In the genomic region with DNA sequence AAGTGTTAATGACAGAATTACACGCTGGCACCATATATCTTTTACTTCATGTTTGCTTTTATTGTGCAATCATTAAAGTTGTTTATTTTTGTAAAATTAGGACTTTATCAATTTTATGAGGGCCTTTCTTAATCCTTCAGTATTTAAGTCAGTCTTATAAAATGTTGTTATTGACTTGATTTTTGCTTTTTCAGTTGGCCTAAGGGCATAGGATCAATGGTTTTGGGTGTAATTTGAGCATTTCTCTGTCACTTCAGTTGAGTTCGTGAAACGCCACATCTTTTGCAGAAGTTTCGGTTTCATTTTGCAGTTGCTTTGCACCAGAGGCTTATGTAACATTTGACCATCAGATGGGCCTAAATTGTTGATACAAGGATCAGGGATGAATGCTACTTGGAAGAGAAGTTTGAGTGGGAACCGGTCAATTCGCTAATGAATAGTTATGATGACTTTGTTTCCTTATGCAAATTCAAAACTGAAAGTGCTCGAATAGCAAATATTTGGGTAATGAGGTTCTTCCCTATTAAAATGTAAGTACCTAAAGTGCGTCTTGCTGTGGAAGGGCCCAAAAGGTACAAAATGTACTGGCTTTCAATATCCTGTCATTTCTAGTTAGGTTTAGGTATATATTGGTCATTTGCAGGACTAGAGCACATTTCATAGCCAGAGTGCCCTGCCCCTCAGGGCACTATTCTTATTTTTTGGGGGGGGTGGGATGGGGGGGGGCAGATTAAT, we compare ENCODE assay signal across 8 cellular contexts.
DNase-seq lines count a peak whose midpoint lies in the region; ATAC-seq and TF ChIP-seq lines count a peak whose summit lies in the region.

No MANE protein-coding gene starts in this region.

- no peaks in the 10 kb centered on the region for H3K4me1 ChIP-seq in breast epithelium
- no peaks in the 10 kb centered on the region for H3K4me1 ChIP-seq in mammary epithelial cell (ENCODE audit: insufficient read depth, low read length)
- peaks cover 15% of the 10 kb centered on the region for H3K4me1 ChIP-seq in Loucy (ENCODE audit: insufficient read depth, low read length, poor library complexity, severe bottlenecking)

- peaks cover 29% of the 10 kb centered on the region for H3K4me1 Mint-ChIP-seq in dendritic cell treated with granulocyte-macrophage colony-stimulating factor and Interleukin-4, amounts not matched to agents 40 ng/mL and 50 ng/mL, for 4 days (ENCODE audit: low read depth)
- H3K4me1 Mint-ChIP-seq in stimulated activated effector memory CD8-positive, alpha-beta T cell treated with anti-CD3 and anti-CD28 coated beads, Interleukin-12 subunit alpha, Interleukin-12 subunit beta, amount 100 ng/mL, for 72 hours, result peaks cover 14% of the 10 kb centered on the region

- no peaks in the 10 kb centered on the region for H3K36me3 Mint-ChIP-seq in dendritic cell treated with granulocyte-macrophage colony-stimulating factor and Interleukin-4, amounts not matched to agents 40 ng/mL and 50 ng/mL, for 4 days (ENCODE audit: low read depth)
- no peaks in the 10 kb centered on the region for H3K36me3 Mint-ChIP-seq in stimulated activated effector memory CD8-positive, alpha-beta T cell treated with anti-CD3 and anti-CD28 coated beads, Interleukin-12 subunit alpha, Interleukin-12 subunit beta, amount 100 ng/mL, for 72 hours

- TF ChIP-seq CTCF in breast epithelium (IDR thresholded peaks at IDR 0.05) (no peak), mammary epithelial cell (conservative IDR thresholded peaks at IDR 0.05 in 1 of 2, IDR thresholded peaks at IDR 0.05 in 1 of 2; ENCODE audit: extremely low read depth in 1 of 2, insufficient read depth in 1 of 2, low read depth in 1 of 2, low read length in 2 of 2) (no peak), Loucy (conservative IDR thresholded peaks at IDR 0.05; ENCODE audit: low read length) (no peak)

- no peak overlapping the region for H3K27ac ChIP-seq in breast epithelium
- H3K27ac ChIP-seq in mammary epithelial cell (ENCODE audit: insufficient read depth, low read depth, low read length), result no peak overlapping the region

- H3K27ac Mint-ChIP-seq in dendritic cell treated with granulocyte-macrophage colony-stimulating factor and Interleukin-4, amounts not matched to agents 40 ng/mL and 50 ng/mL, for 4 days, result peak overlapping the region; percentile 3
- H3K27ac Mint-ChIP-seq in stimulated activated effector memory CD8-positive, alpha-beta T cell treated with anti-CD3 and anti-CD28 coated beads, Interleukin-12 subunit alpha, Interleukin-12 subunit beta, amount 100 ng/mL, for 72 hours, result peak overlapping the region; percentile 46

- H4K20me1 ChIP-seq in mammary epithelial cell (ENCODE audit: insufficient read depth, low read length) (no peaks in the 10 kb centered on the region), Loucy (ENCODE audit: insufficient read depth, low read length, poor library complexity, severe bottlenecking) (no peaks in the 10 kb centered on the region)

- H3K9ac ChIP-seq in mammary epithelial cell (ENCODE audit: insufficient read depth, low read length) (no peak overlapping the region), Loucy (ENCODE audit: low read depth, low read length, poor library complexity, severe bottlenecking) (peak overlapping the region; percentile 7)

- peak overlapping the region; percentile 63 for H3K4me3 Mint-ChIP-seq in dendritic cell treated with granulocyte-macrophage colony-stimulating factor and Interleukin-4, amounts not matched to agents 40 ng/mL and 50 ng/mL, for 4 days
- peak overlapping the region; percentile 36 for H3K4me3 Mint-ChIP-seq in stimulated activated effector memory CD8-positive, alpha-beta T cell treated with anti-CD3 and anti-CD28 coated beads, Interleukin-12 subunit alpha, Interleukin-12 subunit beta, amount 100 ng/mL, for 72 hours

- H2AFZ ChIP-seq in mammary epithelial cell (ENCODE audit: low read depth, low read length), result no peak overlapping the region
- H2AFZ ChIP-seq in Loucy (ENCODE audit: low read length), result peak overlapping the region; percentile 44

- BruUV-seq in mammary epithelial cell (replicated peaks; lab: Mats Ljungman, UMichigan), result no TSS peak

- in situ Hi-C loops in mammary epithelial cell (cut with MboI; ENCODE audit: low sequenced_read_pairs in 2 of 2), result no loop called here

- dilution Hi-C loops in mammary epithelial cell (cut with HindIII; ENCODE audit: low sequenced_read_pairs), result no loop called here

- CTCF ChIA-PET in mammary epithelial cell (lab: Charles Lee; ENCODE audit: low non-redundant PET), result no interaction called here

- H3K4me3 ChIP-seq in breast epithelium, result peak overlapping the region; percentile 13 to 34 (median 26)
- no peak overlapping the region for H3K4me3 ChIP-seq in mammary epithelial cell (replicated peaks in 1 of 3; ENCODE audit: insufficient read depth in 1 of 3, low read depth in 2 of 3, low read length in 3 of 3)
- H3K4me3 ChIP-seq in Loucy (ENCODE audit: low read length, poor library complexity, severe bottlenecking), result no peak overlapping the region

- H3K79me2 ChIP-seq in mammary epithelial cell (ENCODE audit: insufficient read depth, low read length) (no peaks in the 10 kb centered on the region), Loucy (ENCODE audit: insufficient read depth, low read length) (no peaks in the 10 kb centered on the region)

- H3K4me2 ChIP-seq in mammary epithelial cell (ENCODE audit: insufficient read depth, low read depth, low read length), result no peak overlapping the region
- peak overlapping the region; percentile 30 for H3K4me2 ChIP-seq in Loucy (ENCODE audit: low read depth, low read length, poor library complexity, severe bottlenecking)

- H3K9me2 ChIP-seq in Loucy (replicated peaks; ENCODE audit: low read depth, low read length), result no peaks in the 10 kb centered on the region

- no peaks in the 10 kb centered on the region for H3K27me3 Mint-ChIP-seq in dendritic cell treated with granulocyte-macrophage colony-stimulating factor and Interleukin-4, amounts not matched to agents 40 ng/mL and 50 ng/mL, for 4 days

- H3K9me3 ChIP-seq in breast epithelium (no peaks in the 10 kb centered on the region), mammary epithelial cell (replicated peaks; ENCODE audit: insufficient read depth, low read length) (no peaks in the 10 kb centered on the region), Loucy (ENCODE audit: insufficient read depth, low read depth, low read length) (no peaks in the 10 kb centered on the region)

- no peak for TF ChIP-seq POLR2A in breast epithelium (IDR thresholded peaks at IDR 0.05)

- no peaks in the 10 kb centered on the region for H3K9me3 Mint-ChIP-seq in dendritic cell treated with granulocyte-macrophage colony-stimulating factor and Interleukin-4, amounts not matched to agents 40 ng/mL and 50 ng/mL, for 4 days
- no peaks in the 10 kb centered on the region for H3K9me3 Mint-ChIP-seq in stimulated activated effector memory CD8-positive, alpha-beta T cell treated with anti-CD3 and anti-CD28 coated beads, Interleukin-12 subunit alpha, Interleukin-12 subunit beta, amount 100 ng/mL, for 72 hours

- H3K36me3 ChIP-seq in breast epithelium (no peaks in the 10 kb centered on the region), mammary epithelial cell (ENCODE audit: insufficient read depth, low read length) (no peaks in the 10 kb centered on the region), Loucy (ENCODE audit: insufficient read depth, low read length) (no peaks in the 10 kb centered on the region)

- 89% methylated on average over 8 of the region's 8 CpGs for WGBS in mammary epithelial cell (ENCODE audit: low coverage, missing lambda C conversion rate)

- DNase-seq in breast epithelium (ENCODE audit: low spot score in 2 of 2) (no peak), mammary epithelial cell (no peak), LoVo (ENCODE audit: low spot score) (no peak)
- no peak for DNase-seq in stimulated activated effector memory CD8-positive, alpha-beta T cell treated with anti-CD3 and anti-CD28 coated beads, Interleukin-12 subunit alpha, Interleukin-12 subunit beta, amount 100 ng/mL, for 72 hours (ENCODE audit: low spot score in 2 of 2)

- ATAC-seq in stimulated activated effector memory CD8-positive, alpha-beta T cell treated with anti-CD3 and anti-CD28 coated beads, Interleukin-12 subunit alpha, Interleukin-12 subunit beta, amount 100 ng/mL, for 72 hours, result no peak
- ATAC-seq in GM21737 (IDR thresholded peaks at IDR 0.05; ENCODE audit: unreplicated experiment) (no peak), esophagus mucosa (no peak)

- no peaks in the 10 kb centered on the region for H3F3A ChIP-seq in Loucy (ENCODE audit: low read depth)

- H3K27me3 ChIP-seq in breast epithelium (no peaks in the 10 kb centered on the region), mammary epithelial cell (ENCODE audit: insufficient read depth, low read length) (no peaks in the 10 kb centered on the region), Loucy (ENCODE audit: insufficient read depth, low read length, poor library complexity, severe bottlenecking) (no peaks in the 10 kb centered on the region)

- intact Hi-C loops in breast epithelium (cut with DNase I; ENCODE audit: low total_unique reads), result no loop called here
- intact Hi-C loops in mammary epithelial cell (cut with micrococcal nuclease), result no loop called here
- intact Hi-C loops in dendritic cell treated with granulocyte-macrophage colony-stimulating factor and Interleukin-4, amounts not matched to agents 40 ng/mL and 50 ng/mL, for 4 days (cut with micrococcal nuclease), result no loop called here

Comparison
In these comparisons a context has a peak if more than half of its experiments do, and no peak if none do; other contexts are left out.
1. H3K4me3 ChIP-seq: peak in breast epithelium (3 of 3); none in mammary epithelial cell (0 of 3) and Loucy (single experiment).